21 cellular contexts compared by ENCODE assay signal in genomic region chr13:110121312-110122083, GRCh38.
DNase-seq lines count a peak whose midpoint lies in the region; ATAC-seq, FAIRE-seq and TF ChIP-seq lines count a peak whose summit lies in the region.
"Had no signal": no experiment of that assay in that cellular context is flagged by ENCODE, and none has a peak within 500 bp of the region (broad histone marks: within the 10 kb centered on the region; RNA-seq: fewer than 3 reads in every experiment).

No MANE protein-coding gene starts in this region.

- no peaks in the 10 kb centered on the region for H3K36me3 Mint-ChIP-seq in type B pancreatic cell
- H3K36me3 Mint-ChIP-seq: CD4-positive, alpha-beta memory T cell; T-cell had no signal

- H3K4me3 ChIP-seq in GM12865 (ENCODE audit: low read depth, low read length): peak overlapping the region; percentile 22; the same call in 1 of the 2 replicates
- no peak overlapping the region for H3K4me3 ChIP-seq in mammary epithelial cell (replicated peaks in 1 of 3; ENCODE audit: insufficient read depth in 1 of 3, low read depth in 2 of 3, low read length in 3 of 3)
- no peak overlapping the region for H3K4me3 ChIP-seq in pancreas
- H3K4me3 ChIP-seq: BLaER1 had no signal

- H3K27ac ChIP-seq in mammary epithelial cell (ENCODE audit: insufficient read depth, low read depth, low read length) (no peak overlapping the region), pancreas (no peak overlapping the region)
- H3K27ac ChIP-seq: BLaER1 had no signal

- no peak overlapping the region for H3K4me3 Mint-ChIP-seq in type B pancreatic cell
- H3K4me3 Mint-ChIP-seq: CD4-positive, alpha-beta memory T cell; T-cell had no signal

- BruUV-seq in mammary epithelial cell (replicated peaks; lab: Mats Ljungman, UMichigan): no TSS peak

- H3K4me1 ChIP-seq in mammary epithelial cell (ENCODE audit: insufficient read depth, low read length) (peaks cover 43% of the 10 kb centered on the region), pancreas (peaks cover 0 to 4% (median 0%) of the 10 kb centered on the region in 3 donors)

- no peaks in the 10 kb centered on the region for H3K79me2 ChIP-seq in mammary epithelial cell (ENCODE audit: insufficient read depth, low read length)

- H4K20me1 ChIP-seq in mammary epithelial cell (ENCODE audit: insufficient read depth, low read length): no peaks in the 10 kb centered on the region
- H4K20me1 ChIP-seq: BLaER1 had no signal

- CTCF ChIA-PET in mammary epithelial cell (lab: Charles Lee; ENCODE audit: low non-redundant PET): interaction anchor here (0.7 kb wide), 1 partner anchor 640 kb away, joined by 6 read pairs; no protein-coding TSS in a partner anchor

- no peak overlapping the region for H3K9ac ChIP-seq in mammary epithelial cell (ENCODE audit: insufficient read depth, low read length)
- H3K9ac ChIP-seq: BLaER1 had no signal

- WGBS in mammary epithelial cell (ENCODE audit: low coverage, missing lambda C conversion rate): 86% methylated on average over 8 of the region's 8 CpGs
- WGBS in pancreas, 2 donors: 52 to 56% methylated on average over 8 of the region's 8 CpGs

- dilution Hi-C loops in mammary epithelial cell (cut with HindIII; ENCODE audit: low sequenced_read_pairs): no loop called here

- no peak for FAIRE-seq in pancreas (lab: Jason Lieb, UNC)

- no peaks in the 10 kb centered on the region for H3K9me3 ChIP-seq in mammary epithelial cell (replicated peaks; ENCODE audit: insufficient read depth, low read length)
- H3K9me3 ChIP-seq in pancreas: no peaks in the 10 kb centered on the region
- H3K9me3 ChIP-seq: BLaER1 had no signal

- peak overlapping the region; percentile 77 for H2AFZ ChIP-seq in mammary epithelial cell (ENCODE audit: low read depth, low read length)

- in situ Hi-C loops in mammary epithelial cell (cut with MboI; ENCODE audit: low sequenced_read_pairs in 2 of 2) (loop anchor here in 1 of 2 donors (25.0 kb wide), 3 partner anchors 509 to 859 kb away; no protein-coding TSS in a partner anchor), G401 (cut with HindIII; ENCODE audit: low sequenced_read_pairs) (no loop called here)

- peak; percentile 50 for ATAC-seq in GM18868 (IDR thresholded peaks at IDR 0.05; ENCODE audit: unreplicated experiment)
- peak; percentile 31 for ATAC-seq in HG02870 (IDR thresholded peaks at IDR 0.05; ENCODE audit: unreplicated experiment)
- no peak for ATAC-seq in pancreas
- no peak for ATAC-seq in HG02571 (IDR thresholded peaks at IDR 0.05; ENCODE audit: unreplicated experiment)
- ATAC-seq: SK-N-SH treated with all-trans-retinoic acid at 6 μM for 48 hours, T-cell had no signal

- H3K4me1 Mint-ChIP-seq in type B pancreatic cell (ENCODE audit: unreplicated experiment): peaks cover 9% of the 10 kb centered on the region
- H3K4me1 Mint-ChIP-seq: CD4-positive, alpha-beta memory T cell; T-cell had no signal

- H3K27me3 ChIP-seq in mammary epithelial cell (ENCODE audit: insufficient read depth, low read length): no peaks in the 10 kb centered on the region
- H3K27me3 ChIP-seq in pancreas: peaks cover 0 to 13% (median 0%) of the 10 kb centered on the region in 4 donors
- H3K27me3 ChIP-seq: BLaER1 had no signal

- no peak overlapping the region for H3K4me2 ChIP-seq in mammary epithelial cell (ENCODE audit: insufficient read depth, low read depth, low read length)

- intact Hi-C loops in mammary epithelial cell (cut with micrococcal nuclease) (no loop called here), pancreas (cut with DNase I) (no loop called here)

- no peak overlapping the region for H3K27ac Mint-ChIP-seq in type B pancreatic cell
- H3K27ac Mint-ChIP-seq: CD4-positive, alpha-beta memory T cell; T-cell had no signal

- peak; percentile 61 for DNase-seq in GM12865 (ENCODE audit: low read depth)
- no peak for DNase-seq in mammary epithelial cell
- no peak for DNase-seq in type B pancreatic cell (ENCODE audit: extremely low spot score, unreplicated experiment)
- DNase-seq in pancreas: no peak
- DNase-seq in G401 (ENCODE audit: low spot score): no peak
- DNase-seq: CD4-positive, alpha-beta memory T cell; DMS153; GF-D8; H7; NCI-H1436; NCI-H1930; NCI-H345; NCI-H524 treated with DMSO at 0.1 percent for 48 hours; RPMI8226; SIG-M5; T-cell had no signal

- TF ChIP-seq CTCF in GM12865 (IDR thresholded peaks at IDR 0.05; ENCODE audit: insufficient read depth, low read depth, low read length, missing control alignments) (no peak), mammary epithelial cell (conservative IDR thresholded peaks at IDR 0.05 in 1 of 2, IDR thresholded peaks at IDR 0.05 in 1 of 2; ENCODE audit: extremely low read depth in 1 of 2, insufficient read depth in 1 of 2, low read depth in 1 of 2, low read length in 2 of 2) (no peak), type B pancreatic cell (conservative IDR thresholded peaks at IDR 0.05) (no peak), pancreas (IDR thresholded peaks at IDR 0.05) (no peak)

- H3K36me3 ChIP-seq in mammary epithelial cell (ENCODE audit: insufficient read depth, low read length) (no peaks in the 10 kb centered on the region), pancreas (no peaks in the 10 kb centered on the region)
- H3K36me3 ChIP-seq: BLaER1 had no signal

- H3K9me3 Mint-ChIP-seq in type B pancreatic cell: no peaks in the 10 kb centered on the region
- H3K9me3 Mint-ChIP-seq: T-cell had no signal

- H3K27me3 Mint-ChIP-seq in type B pancreatic cell: peaks cover 34% of the 10 kb centered on the region

Comparison
In these comparisons a context has a peak if more than half of its experiments do, and no peak if none do; other contexts are left out.
1. ATAC-seq: peak in GM18868 (single experiment) and HG02870 (single experiment); none in pancreas (0 of 4) and HG02571 (single experiment).